Comparison of ENCODE assay signal across 8 cellular contexts in genomic region chr9:137095664-137096517, GRCh38. TPM values are rescaled to one million over a fixed set of nuclear protein-coding genes. Genes with fewer than 3 reads are reported as not detected.
A peak's percentile ranks its signal among the peaks of the same experiment; 100 is the strongest.
DNase-seq lines count a peak whose midpoint lies in the region; ATAC-seq and TF ChIP-seq lines count a peak whose summit lies in the region.

No MANE protein-coding gene starts in this region.

- H3K9me3 ChIP-seq in CD4-positive, CD25-positive, alpha-beta regulatory T cell (ENCODE audit: control insufficient read depth in 2 of 2, low read length in 2 of 2) = no peaks in the 10 kb centered on the region
- H3K9me3 ChIP-seq in Karpas-422 (ENCODE audit: low read length) (no peaks in the 10 kb centered on the region), smooth muscle cell (replicated peaks; ENCODE audit: low read depth) (no peaks in the 10 kb centered on the region)

- H2AFZ ChIP-seq in Karpas-422 (ENCODE audit: low read length) = no peak overlapping the region
- H2AFZ ChIP-seq in smooth muscle cell (ENCODE audit: low read depth) = no peak overlapping the region

- no peaks in the 10 kb centered on the region for H3K9me2 ChIP-seq in Karpas-422 (replicated peaks; ENCODE audit: insufficient read depth, low read length)

- H3K27me3 Mint-ChIP-seq in CD4-positive, CD25-positive, alpha-beta regulatory T cell = no peaks in the 10 kb centered on the region
- no peaks in the 10 kb centered on the region for H3K27me3 Mint-ChIP-seq in progenitor cell of endocrine pancreas

- H4K20me1 ChIP-seq in Karpas-422 (ENCODE audit: insufficient read depth, low read depth, low read length) (no peaks in the 10 kb centered on the region), smooth muscle cell (ENCODE audit: low read depth) (peaks cover 10% of the 10 kb centered on the region)

- peak; percentile 79 to 94 (median 92) for DNase-seq in CD4-positive, CD25-positive, alpha-beta regulatory T cell
- DNase-seq in GM20000 (ENCODE audit: low spot score) (peak; percentile 87), Karpas-422 (peak; percentile 58), progenitor cell of endocrine pancreas (ENCODE audit: low spot score, unreplicated experiment) (no peak), smooth muscle cell (lab: John Stamatoyannopoulos, UW; ENCODE audit: unreplicated experiment) (no peak), NOMO-1 (lab: John Stamatoyannopoulos, UW; ENCODE audit: unreplicated experiment in 2 of 2) (no peak), midbrain (lab: John Stamatoyannopoulos, UW) (no peak)
- DNase-seq in activated T-cell treated with anti-CD3 and anti-CD28 coated beads, Interleukin-2, amount 50 U/mL, for 1 hour = peak; percentile 86

- H3K36me3 Mint-ChIP-seq in CD4-positive, CD25-positive, alpha-beta regulatory T cell = peaks cover 27% of the 10 kb centered on the region
- peaks cover 10% of the 10 kb centered on the region for H3K36me3 Mint-ChIP-seq in progenitor cell of endocrine pancreas (ENCODE audit: insufficient read depth)

- WGBS in smooth muscle cell (ENCODE audit: low lambda C conversion rate) = 93% methylated on average over 30 of the region's 30 CpGs

- no peaks in the 10 kb centered on the region for H3F3A ChIP-seq in smooth muscle cell (ENCODE audit: low read depth)

- peak overlapping the region; percentile 85 for H3K4me3 ChIP-seq in CD4-positive, CD25-positive, alpha-beta regulatory T cell (ENCODE audit: low read depth, low read length)
- H3K4me3 ChIP-seq in Karpas-422 (ENCODE audit: low read length) = no peak overlapping the region
- H3K4me3 ChIP-seq in smooth muscle cell = no peak overlapping the region

- peaks cover 23% of the 10 kb centered on the region for H3K4me1 ChIP-seq in CD4-positive, CD25-positive, alpha-beta regulatory T cell (ENCODE audit: control insufficient read depth, insufficient read depth, low read length, poor library complexity, severe bottlenecking)
- no peaks in the 10 kb centered on the region for H3K4me1 ChIP-seq in Karpas-422 (ENCODE audit: low read length)
- no peaks in the 10 kb centered on the region for H3K4me1 ChIP-seq in smooth muscle cell (ENCODE audit: low read depth)

- H3K4me2 ChIP-seq in Karpas-422 (ENCODE audit: low read depth, low read length, poor library complexity, severe bottlenecking) (no peak overlapping the region), smooth muscle cell (no peak overlapping the region)

- H3K9ac ChIP-seq in Karpas-422 (ENCODE audit: low read length) (no peak overlapping the region), smooth muscle cell (ENCODE audit: low read depth) (no peak overlapping the region)

- H3K27ac Mint-ChIP-seq in CD4-positive, CD25-positive, alpha-beta regulatory T cell = peak overlapping the region; percentile 97 to 99 (median 99)
- H3K27ac Mint-ChIP-seq in progenitor cell of endocrine pancreas = peak overlapping the region; percentile 49

- H3K4me1 Mint-ChIP-seq in CD4-positive, CD25-positive, alpha-beta regulatory T cell = peaks cover 10 to 35% (median 23%) of the 10 kb centered on the region in 4 donors
- no peaks in the 10 kb centered on the region for H3K4me1 Mint-ChIP-seq in progenitor cell of endocrine pancreas (ENCODE audit: low read depth)

- TF ChIP-seq CTCF in GM20000 (IDR thresholded peaks at IDR 0.05; ENCODE audit: extremely low read depth, missing control alignments) (peak; percentile 51), progenitor cell of endocrine pancreas (IDR thresholded peaks at IDR 0.05; ENCODE audit: unreplicated experiment) (peak; percentile 13), smooth muscle cell (IDR thresholded peaks at IDR 0.05; ENCODE audit: borderline replicate concordance, insufficient read depth, poor library complexity, severe bottlenecking) (no peak)

- no peaks in the 10 kb centered on the region for H3K79me2 ChIP-seq in Karpas-422 (ENCODE audit: low read length)
- no peaks in the 10 kb centered on the region for H3K79me2 ChIP-seq in smooth muscle cell (ENCODE audit: low read depth)

- peak overlapping the region; percentile 95 for H3K27ac ChIP-seq in CD4-positive, CD25-positive, alpha-beta regulatory T cell (ENCODE audit: insufficient read depth, low read length, poor library complexity, severe bottlenecking)
- H3K27ac ChIP-seq in Karpas-422 (ENCODE audit: low read length) (no peak overlapping the region), smooth muscle cell (ENCODE audit: low read depth) (no peak overlapping the region)

- peak; percentile 97 to 98 for ATAC-seq in CD4-positive, CD25-positive, alpha-beta regulatory T cell (ENCODE audit: low read depth in 2 of 2)

- H3K36me3 ChIP-seq in CD4-positive, CD25-positive, alpha-beta regulatory T cell (ENCODE audit: control insufficient read depth, insufficient read depth, low read length) = peaks cover 40% of the 10 kb centered on the region
- H3K36me3 ChIP-seq in Karpas-422 (ENCODE audit: insufficient read depth, low read length) (peaks cover 12% of the 10 kb centered on the region), smooth muscle cell (ENCODE audit: low read depth) (no peaks in the 10 kb centered on the region)

- no peaks in the 10 kb centered on the region for H3K27me3 ChIP-seq in CD4-positive, CD25-positive, alpha-beta regulatory T cell (ENCODE audit: control insufficient read depth, insufficient read depth, low read length)
- H3K27me3 ChIP-seq in Karpas-422 (ENCODE audit: low read length) (no peaks in the 10 kb centered on the region), smooth muscle cell (ENCODE audit: low read depth) (no peaks in the 10 kb centered on the region)

- peaks cover 0 to 1% (median 0%) of the 10 kb centered on the region in 7 donors for H3K9me3 Mint-ChIP-seq in CD4-positive, CD25-positive, alpha-beta regulatory T cell
- no peaks in the 10 kb centered on the region for H3K9me3 Mint-ChIP-seq in progenitor cell of endocrine pancreas (ENCODE audit: low read depth)

- H3K4me3 Mint-ChIP-seq in CD4-positive, CD25-positive, alpha-beta regulatory T cell = peak overlapping the region; percentile 87 to 98 (median 92)
- H3K4me3 Mint-ChIP-seq in progenitor cell of endocrine pancreas (ENCODE audit: low read depth) = no peak overlapping the region

RNA-seq across cellular contexts. Expression of gene MAN1B1, which starts 9.1 kb away (rescaled TPM):
- total RNA-seq in CD4-positive, CD25-positive, alpha-beta regulatory T cell = 71.3 TPM
- 10 to 100 TPM; 42.1 to 53.5 (median 45.7) TPM for polyA plus RNA-seq in CD4-positive, CD25-positive, alpha-beta regulatory T cell
- total RNA-seq in Karpas-422 (2014; rRNA removed; shearing (Covaris generic); ENCODE audit: low replicate concordance) = 28.9 and 58.1 TPM in 2 replicates
- 56.1 and 57.7 TPM in 2 replicates for total RNA-seq in progenitor cell of endocrine pancreas
- 62.9 and 70.9 TPM in 2 replicates for total RNA-seq in smooth muscle cell
- 97.1 and 109 TPM in 2 replicates for polyA plus RNA-seq in smooth muscle cell

RNA-seq across cellular contexts. Expression of gene UAP1L1, which starts 18.6 kb away (rescaled TPM):
- 14.8 TPM for total RNA-seq in CD4-positive, CD25-positive, alpha-beta regulatory T cell
- 1 to 10 TPM; 1.3 to 3.6 (median 1.7) TPM for polyA plus RNA-seq in CD4-positive, CD25-positive, alpha-beta regulatory T cell
- total RNA-seq in Karpas-422 (2014; rRNA removed; shearing (Covaris generic); ENCODE audit: low replicate concordance) = 15.1 and 26.2 TPM in 2 replicates
- total RNA-seq in progenitor cell of endocrine pancreas = 0.57 and 1.5 TPM in 2 replicates
- 5.8 and 7.2 TPM in 2 replicates for total RNA-seq in smooth muscle cell
- polyA plus RNA-seq in smooth muscle cell = 22.5 and 23.8 TPM in 2 replicates

RNA-seq across cellular contexts. Expression of gene DPP7, which starts 18.6 kb away (rescaled TPM):
- total RNA-seq in CD4-positive, CD25-positive, alpha-beta regulatory T cell = 343 TPM
- 100 to 1,000 TPM; 119 to 164 (median 153) TPM for polyA plus RNA-seq in CD4-positive, CD25-positive, alpha-beta regulatory T cell
- 114 and 237 TPM in 2 replicates for total RNA-seq in Karpas-422 (2014; rRNA removed; shearing (Covaris generic); ENCODE audit: low replicate concordance)
- 39.2 and 48.5 TPM in 2 replicates for total RNA-seq in progenitor cell of endocrine pancreas
- total RNA-seq in smooth muscle cell = 50.6 and 51.4 TPM in 2 replicates
- polyA plus RNA-seq in smooth muscle cell = 170 and 171 TPM in 2 replicates

RNA-seq across cellular contexts. Expression of gene SAPCD2, which starts 25.5 kb away (rescaled TPM):
- total RNA-seq in CD4-positive, CD25-positive, alpha-beta regulatory T cell = 1.2 TPM
- under 1 TPM; 0.09 to 0.62 (median 0.18) TPM for polyA plus RNA-seq in CD4-positive, CD25-positive, alpha-beta regulatory T cell
- total RNA-seq in Karpas-422 (2014; rRNA removed; shearing (Covaris generic); ENCODE audit: low replicate concordance) = 18.6 and 53.2 TPM in 2 replicates
- total RNA-seq in progenitor cell of endocrine pancreas (15.1 and 15.3 TPM in 2 replicates), smooth muscle cell (1.9 and 2.1 TPM in 2 replicates)
- polyA plus RNA-seq in smooth muscle cell = 3.9 and 5.0 TPM in 2 replicates

RNA-seq across cellular contexts. Expression of gene ENTPD2, which starts 42.0 kb away (rescaled TPM):
- not detected for total RNA-seq in CD4-positive, CD25-positive, alpha-beta regulatory T cell
- polyA plus RNA-seq in CD4-positive, CD25-positive, alpha-beta regulatory T cell = not detected
- total RNA-seq in Karpas-422 (2014; rRNA removed; shearing (Covaris generic); ENCODE audit: low replicate concordance) = not detected in 2 replicates
- total RNA-seq in progenitor cell of endocrine pancreas = 0.19 and 0.51 TPM in 2 replicates
- total RNA-seq in smooth muscle cell = not detected in 2 replicates
- polyA plus RNA-seq in smooth muscle cell = 0.30 and 0.78 TPM in 2 replicates

Comparison
In these comparisons a context has a peak if more than half of its experiments do, and no peak if none do; other contexts are left out.
1. DNase-seq: peak in CD4-positive, CD25-positive, alpha-beta regulatory T cell (3 of 3), GM20000 (single experiment), Karpas-422 (single experiment) and activated T-cell treated with anti-CD3 and anti-CD28 coated beads, Interleukin-2, amount 50 U/mL, for 1 hour (single experiment); none in progenitor cell of endocrine pancreas (single experiment), smooth muscle cell (single experiment), NOMO-1 (0 of 2) and midbrain (single experiment).